ENCODE assay signal across 9 cellular contexts in genomic region chr10:124703778-124704427, GRCh38. TPM values are rescaled to one million over a fixed set of nuclear protein-coding genes. Genes with fewer than 3 reads are reported as not detected.
DNase-seq lines count a peak whose midpoint lies in the region; ATAC-seq and TF ChIP-seq lines count a peak whose summit lies in the region.
"Had no signal": no experiment of that assay in that cellular context is flagged by ENCODE, and none has a peak within 500 bp of the region (broad histone marks: within the 10 kb centered on the region; RNA-seq: fewer than 3 reads in every experiment).

No MANE protein-coding gene starts in this region.

- H3T11ph ChIP-seq in H9 (ENCODE audit: low read length), result no peak overlapping the region

- H3K9me3 Mint-ChIP-seq in H9, result no peaks in the 10 kb centered on the region
- no peaks in the 10 kb centered on the region for H3K9me3 Mint-ChIP-seq in activated naive CD8-positive, alpha-beta T cell (ENCODE audit: low read depth)

- no peak overlapping the region for H3K14ac ChIP-seq in H9 (ENCODE audit: insufficient read depth, low read length)

- no peak overlapping the region for H4K5ac ChIP-seq in H9 (ENCODE audit: insufficient read length, low read depth, low read length)

- H2BK120ac ChIP-seq in H9 (ENCODE audit: low read depth, low read length, poor library complexity, severe bottlenecking), result no peak overlapping the region

- H2BK20ac ChIP-seq in H9 (ENCODE audit: low read depth, low read length, poor library complexity, severe bottlenecking), result no peak overlapping the region

- no peak for TF ChIP-seq CTCF in H9 (conservative IDR thresholded peaks at IDR 0.05)
- TF ChIP-seq CTCF in gastrocnemius medialis (IDR thresholded peaks at IDR 0.05 in 4 of 5, conservative IDR thresholded peaks at IDR 0.05 in 1 of 5), result no peak

- H3K4me1 ChIP-seq in H9 (ENCODE audit: insufficient read depth, low read length), result peaks cover 6% of the 10 kb centered on the region; the same call in 1 of the 2 replicates
- H3K4me1 ChIP-seq in gastrocnemius medialis, result peaks cover 100% of the 10 kb centered on the region in 2 donors

- H3K18ac ChIP-seq in H9 (ENCODE audit: insufficient read length, low read depth, low read length), result no peak overlapping the region

- H3K9me3 ChIP-seq in H9 (ENCODE audit: control insufficient read depth, low read depth, low read length) (no peaks in the 10 kb centered on the region), gastrocnemius medialis (no peaks in the 10 kb centered on the region)

- no peak overlapping the region for H2BK12ac ChIP-seq in H9 (ENCODE audit: insufficient read length, low read depth, low read length)

- peaks cover 13 to 18% (median 13%) of the 10 kb centered on the region in 3 experiments; a peak in 6 of 7 replicates for H3K36me3 Mint-ChIP-seq in H9 (ENCODE audit: insufficient read depth in 1 of 3, low read depth in 3 of 3)
- H3K36me3 Mint-ChIP-seq in activated naive CD8-positive, alpha-beta T cell, result peaks cover 5% of the 10 kb centered on the region

- no peak overlapping the region for H3K23ac ChIP-seq in H9 (ENCODE audit: insufficient read length, low read depth, low read length)

- no peak overlapping the region for H4K8ac ChIP-seq in H9 (replicated peaks; ENCODE audit: insufficient read length, low read depth, low read length)

- no peak overlapping the region for H3K4me3 Mint-ChIP-seq in H9
- no peak overlapping the region for H3K4me3 Mint-ChIP-seq in activated naive CD8-positive, alpha-beta T cell

- no peaks in the 10 kb centered on the region for H4K20me1 ChIP-seq in H9 (ENCODE audit: control insufficient read depth, insufficient read depth, insufficient read length)

- no peaks in the 10 kb centered on the region for H3K79me1 ChIP-seq in H9 (ENCODE audit: insufficient read depth, low read depth, low read length, poor library complexity, severe bottlenecking)

- H3K79me2 ChIP-seq in H9 (ENCODE audit: insufficient read depth, low read length), result no peaks in the 10 kb centered on the region

- no peak overlapping the region for H2AFZ ChIP-seq in H9 (ENCODE audit: low read length)

- peak overlapping the region in 3 of 4 donors; percentile 3 to 28 (median 5) for H3K4me3 ChIP-seq in gastrocnemius medialis
- H3K4me3 ChIP-seq: GM12878 had no signal

- H2AK5ac ChIP-seq in H9 (ENCODE audit: insufficient read length, low read length), result no peak overlapping the region

- no peak overlapping the region for H2BK5ac ChIP-seq in H9 (ENCODE audit: insufficient read length, low read length)

- no peak overlapping the region for H2BK15ac ChIP-seq in H9 (ENCODE audit: low read depth, low read length)

- H3K27me3 Mint-ChIP-seq in H9 (ENCODE audit: low read depth), result no peaks in the 10 kb centered on the region
- no peaks in the 10 kb centered on the region for H3K27me3 Mint-ChIP-seq in activated naive CD8-positive, alpha-beta T cell

- DNase-seq in H9 (no peak), left ventricle myocardium superior (peak; percentile 92), gastrocnemius medialis (peak; percentile 89 to 95), CD1c-positive myeloid dendritic cell (ENCODE audit: extremely low spot score) (no peak)
- DNase-seq in activated CD4-positive, alpha-beta T cell treated with anti-CD3 and anti-CD28 coated beads, Interleukin-2, amount 50 U/mL, for 48 hours, result no peak

- intact Hi-C loops in left ventricle myocardium superior (cut with micrococcal nuclease), result no loop called here
- intact Hi-C loops in gastrocnemius medialis (cut with DNase I; ENCODE audit: low total_unique reads), result loop anchor here (2.0 kb wide), 1 partner anchor 17 kb away; no protein-coding TSS in a partner anchor

- H3K36me3 ChIP-seq in gastrocnemius medialis, result no peaks in the 10 kb centered on the region

- no peak overlapping the region for H4K91ac ChIP-seq in H9 (ENCODE audit: insufficient read length, low read depth, low read length)

- H3K27me3 ChIP-seq in H9 (ENCODE audit: insufficient read depth, low read length), result no peaks in the 10 kb centered on the region
- H3K27me3 ChIP-seq in gastrocnemius medialis, result no peaks in the 10 kb centered on the region

- no peak overlapping the region for H3K4ac ChIP-seq in H9 (ENCODE audit: low read depth, low read length)

- H3K9ac ChIP-seq in H9 (ENCODE audit: extremely low read depth, insufficient read length, low read length), result no peak overlapping the region

- H3K4me2 ChIP-seq in H9 (ENCODE audit: insufficient read depth, insufficient read length, low read length), result no peak overlapping the region

- H3K27ac ChIP-seq in H9 (ENCODE audit: insufficient read length, low read depth, low read length), result no peak overlapping the region
- H3K27ac ChIP-seq in gastrocnemius medialis, result peak overlapping the region; percentile 93 to 98 (median 96)

- no CpG with 5 or more reads among the region's 10 CpGs for WGBS in H9 (ENCODE audit: extremely low coverage, insufficient read length, low lambda C conversion rate)

- TF ChIP-seq POLR2A in gastrocnemius medialis (IDR thresholded peaks at IDR 0.05), result peak; percentile 73 to 74

- in situ Hi-C loops in gastrocnemius medialis (cut with MboI; ENCODE audit: low sequenced_read_pairs in 4 of 4), result no loop called here

- peaks cover 19 to 27% of the 10 kb centered on the region in 2 experiments for H3K4me1 Mint-ChIP-seq in H9
- H3K4me1 Mint-ChIP-seq in activated naive CD8-positive, alpha-beta T cell (ENCODE audit: low read depth), result peaks cover 83% of the 10 kb centered on the region

- H3K23me2 ChIP-seq in H9 (ENCODE audit: insufficient read length, low read depth, low read length, poor library complexity, severe bottlenecking), result no peaks in the 10 kb centered on the region

- H3K56ac ChIP-seq in H9 (ENCODE audit: insufficient read length, low read depth, low read length), result no peak overlapping the region

- H3K27ac Mint-ChIP-seq in H9, result peak overlapping the region in 2 of 3 experiments; percentile 11 to 53; a peak in 2 of 7 replicates
- peak overlapping the region; percentile 75 for H3K27ac Mint-ChIP-seq in activated naive CD8-positive, alpha-beta T cell

- ATAC-seq in left ventricle myocardium superior (peak; percentile 77), gastrocnemius medialis (peak; percentile 35 to 52), HG02840 (IDR thresholded peaks at IDR 0.05; ENCODE audit: low FRiP score, unreplicated experiment) (no peak), GM21717 (IDR thresholded peaks at IDR 0.05; ENCODE audit: unreplicated experiment) (no peak)
- ATAC-seq: GM12878 had no signal

RNA-seq across cellular contexts. Expression of gene FAM53B, which starts 40.3 kb away (rescaled TPM):
- total RNA-seq in H9 (2021) (10.6 and 11.5 TPM in 2 replicates), left ventricle myocardium superior (45.3 TPM), gastrocnemius medialis (100 to 1,000 TPM; 140 to 253 (median 192) TPM)

Comparison
In these comparisons a context has a peak if more than half of its experiments do, and no peak if none do; other contexts are left out.
1. DNase-seq: peak in left ventricle myocardium superior (single experiment) and gastrocnemius medialis (2 of 2); none in H9 (single experiment), CD1c-positive myeloid dendritic cell (single experiment) and activated CD4-positive, alpha-beta T cell treated with anti-CD3 and anti-CD28 coated beads, Interleukin-2, amount 50 U/mL, for 48 hours (0 of 2).
2. ATAC-seq: peak in left ventricle myocardium superior (single experiment) and gastrocnemius medialis (2 of 2); none in HG02840 (single experiment) and GM21717 (single experiment).